12 cellular contexts compared by ENCODE assay signal in genomic region chr4:139312552-139313332, GRCh38. TPM values are rescaled to one million over a fixed set of nuclear protein-coding genes. Genes with fewer than 3 reads are reported as not detected.
DNase-seq lines count a peak whose midpoint lies in the region; ATAC-seq and TF ChIP-seq lines count a peak whose summit lies in the region.
"Had no signal": no experiment of that assay in that cellular context is flagged by ENCODE, and none has a peak within 500 bp of the region (broad histone marks: within the 10 kb centered on the region; RNA-seq: fewer than 3 reads in every experiment).

No MANE protein-coding gene starts in this region.

- peaks cover 79% of the 10 kb centered on the region for H3K4me1 ChIP-seq in OCI-LY7 (ENCODE audit: insufficient read depth, low read length, poor library complexity, severe bottlenecking)
- no peaks in the 10 kb centered on the region for H3K4me1 ChIP-seq in foreskin keratinocyte

- H3K36me3 Mint-ChIP-seq in activated naive CD4-positive, alpha-beta T cell treated with anti-CD3 and anti-CD28 coated beads, Interleukin-2, amount 10 ng/mL, durations not matched to agents 7 days and 5 days = peaks cover 11% of the 10 kb centered on the region
- H3K36me3 Mint-ChIP-seq in activated naive CD4-positive, alpha-beta T cell treated with anti-CD3 and anti-CD28 coated beads for 36 hours (ENCODE audit: low read depth) = peaks cover 9% of the 10 kb centered on the region
- no peaks in the 10 kb centered on the region for H3K36me3 Mint-ChIP-seq in dendritic cell treated with granulocyte-macrophage colony-stimulating factor and Interleukin-4, amounts not matched to agents 40 ng/mL and 50 ng/mL, for 4 days (ENCODE audit: low read depth)
- H3K36me3 Mint-ChIP-seq in stimulated activated effector memory CD8-positive, alpha-beta T cell treated with anti-CD3 and anti-CD28 coated beads, Interleukin-12 subunit alpha, Interleukin-12 subunit beta, amount 100 ng/mL, for 72 hours = peaks cover 24% of the 10 kb centered on the region

- H3K27ac ChIP-seq in OCI-LY7 (ENCODE audit: low read depth, low read length, poor library complexity, severe bottlenecking) (peak overlapping the region; percentile 79), foreskin keratinocyte (no peak overlapping the region)

- DNase-seq in activated naive CD4-positive, alpha-beta T cell treated with anti-CD3 and anti-CD28 coated beads, Interleukin-2, amount 10 ng/mL, durations not matched to agents 7 days and 5 days = no peak
- no peak for DNase-seq in activated naive CD4-positive, alpha-beta T cell treated with anti-CD3 and anti-CD28 coated beads for 36 hours
- DNase-seq in OCI-LY7 (ENCODE audit: low spot score) = peak; percentile 67
- DNase-seq in stimulated activated effector memory CD8-positive, alpha-beta T cell treated with anti-CD3 and anti-CD28 coated beads, Interleukin-12 subunit alpha, Interleukin-12 subunit beta, amount 100 ng/mL, for 72 hours (ENCODE audit: low spot score in 2 of 2) = no peak
- DNase-seq in activated naive CD4-positive, alpha-beta T cell treated with Interleukin-2 at 50 U/mL for 16 hours = no peak
- DNase-seq in foreskin keratinocyte = no peak
- no peak for DNase-seq in omental fat pad (ENCODE audit: low spot score)
- DNase-seq: HFFc6, NCI-H226, SHP77 treated with DMSO at 0.1 percent for 48 hours, substantia nigra had no signal

- no peaks in the 10 kb centered on the region for H3K27me3 ChIP-seq in foreskin keratinocyte

- H3K27me3 Mint-ChIP-seq in activated naive CD4-positive, alpha-beta T cell treated with anti-CD3 and anti-CD28 coated beads, Interleukin-2, amount 10 ng/mL, durations not matched to agents 7 days and 5 days = no peaks in the 10 kb centered on the region
- H3K27me3 Mint-ChIP-seq in activated naive CD4-positive, alpha-beta T cell treated with anti-CD3 and anti-CD28 coated beads for 36 hours (ENCODE audit: low read depth) = no peaks in the 10 kb centered on the region
- no peaks in the 10 kb centered on the region for H3K27me3 Mint-ChIP-seq in dendritic cell treated with granulocyte-macrophage colony-stimulating factor and Interleukin-4, amounts not matched to agents 40 ng/mL and 50 ng/mL, for 4 days

- POLR2A ChIA-PET in OCI-LY7 (lab: Charles Lee) = interaction anchor here (0.9 to 2.5 kb wide), 7 partner anchors 10 to 244 kb away, joined by 4 to 15 read pairs (median 7); partner anchors contain the start of genes NAA15, NDUFC1 and SETD7

- H3K4me3 ChIP-seq in OCI-LY7 (ENCODE audit: low read depth, low read length, poor library complexity, severe bottlenecking) = peak overlapping the region; percentile 54

- H3K36me3 ChIP-seq in OCI-LY7 (ENCODE audit: insufficient read depth, low read length) = peaks cover 68% of the 10 kb centered on the region

- no peaks in the 10 kb centered on the region for H3K9me2 ChIP-seq in OCI-LY7 (ENCODE audit: insufficient read depth, low read length)

- no peak overlapping the region for H2AFZ ChIP-seq in OCI-LY7 (ENCODE audit: low read length)

- peak overlapping the region; percentile 77 for H3K27ac Mint-ChIP-seq in activated naive CD4-positive, alpha-beta T cell treated with anti-CD3 and anti-CD28 coated beads, Interleukin-2, amount 10 ng/mL, durations not matched to agents 7 days and 5 days
- no peak overlapping the region for H3K27ac Mint-ChIP-seq in activated naive CD4-positive, alpha-beta T cell treated with anti-CD3 and anti-CD28 coated beads for 36 hours
- no peak overlapping the region for H3K27ac Mint-ChIP-seq in dendritic cell treated with granulocyte-macrophage colony-stimulating factor and Interleukin-4, amounts not matched to agents 40 ng/mL and 50 ng/mL, for 4 days
- H3K27ac Mint-ChIP-seq in stimulated activated effector memory CD8-positive, alpha-beta T cell treated with anti-CD3 and anti-CD28 coated beads, Interleukin-12 subunit alpha, Interleukin-12 subunit beta, amount 100 ng/mL, for 72 hours = peak overlapping the region; percentile 29

- H3K79me2 ChIP-seq in OCI-LY7 (ENCODE audit: insufficient read depth, low read depth, low read length) = peaks cover 100% of the 10 kb centered on the region

- peak overlapping the region; percentile 79 for H3K4me2 ChIP-seq in OCI-LY7 (ENCODE audit: low read length)

- TF ChIP-seq CTCF in OCI-LY7 (conservative IDR thresholded peaks at IDR 0.05; ENCODE audit: low read length) = no peak
- no peak for TF ChIP-seq CTCF in foreskin keratinocyte (conservative IDR thresholded peaks at IDR 0.05)
- no peak for TF ChIP-seq CTCF in omental fat pad (IDR thresholded peaks at IDR 0.05)

- H3K4me1 Mint-ChIP-seq in activated naive CD4-positive, alpha-beta T cell treated with anti-CD3 and anti-CD28 coated beads, Interleukin-2, amount 10 ng/mL, durations not matched to agents 7 days and 5 days = peaks cover 55% of the 10 kb centered on the region
- peaks cover 74% of the 10 kb centered on the region for H3K4me1 Mint-ChIP-seq in activated naive CD4-positive, alpha-beta T cell treated with anti-CD3 and anti-CD28 coated beads for 36 hours (ENCODE audit: low read depth)
- peaks cover 64% of the 10 kb centered on the region for H3K4me1 Mint-ChIP-seq in dendritic cell treated with granulocyte-macrophage colony-stimulating factor and Interleukin-4, amounts not matched to agents 40 ng/mL and 50 ng/mL, for 4 days (ENCODE audit: low read depth)
- H3K4me1 Mint-ChIP-seq in stimulated activated effector memory CD8-positive, alpha-beta T cell treated with anti-CD3 and anti-CD28 coated beads, Interleukin-12 subunit alpha, Interleukin-12 subunit beta, amount 100 ng/mL, for 72 hours = peaks cover 45% of the 10 kb centered on the region

- peaks cover 18% of the 10 kb centered on the region for H3K9me3 ChIP-seq in OCI-LY7 (ENCODE audit: low read length)

- intact Hi-C loops in activated naive CD4-positive, alpha-beta T cell treated with anti-CD3 and anti-CD28 coated beads for 36 hours (cut with micrococcal nuclease) = loop anchor here (10.0 kb wide), 1 partner anchor 1778 kb away; the partner anchor contains the start of gene PCDH18
- intact Hi-C loops in OCI-LY7 (cut with micrococcal nuclease; ENCODE audit: unreplicated experiment) = loop anchor here (1.0 kb wide), 1 partner anchor 141 kb away; no protein-coding TSS in a partner anchor
- intact Hi-C loops in dendritic cell treated with granulocyte-macrophage colony-stimulating factor and Interleukin-4, amounts not matched to agents 40 ng/mL and 50 ng/mL, for 4 days (cut with micrococcal nuclease) = no loop called here

- H4K20me1 ChIP-seq in OCI-LY7 (ENCODE audit: insufficient read depth, low read length) = peaks cover 9% of the 10 kb centered on the region; the same call in 1 of the 2 replicates

- BruUV-seq in OCI-LY7 (replicated peaks; lab: Mats Ljungman, UMichigan) = TSS peak; percentile 13

- H3K9me3 Mint-ChIP-seq in activated naive CD4-positive, alpha-beta T cell treated with anti-CD3 and anti-CD28 coated beads, Interleukin-2, amount 10 ng/mL, durations not matched to agents 7 days and 5 days = no peaks in the 10 kb centered on the region
- no peaks in the 10 kb centered on the region for H3K9me3 Mint-ChIP-seq in activated naive CD4-positive, alpha-beta T cell treated with anti-CD3 and anti-CD28 coated beads for 36 hours
- no peaks in the 10 kb centered on the region for H3K9me3 Mint-ChIP-seq in dendritic cell treated with granulocyte-macrophage colony-stimulating factor and Interleukin-4, amounts not matched to agents 40 ng/mL and 50 ng/mL, for 4 days
- H3K9me3 Mint-ChIP-seq in stimulated activated effector memory CD8-positive, alpha-beta T cell treated with anti-CD3 and anti-CD28 coated beads, Interleukin-12 subunit alpha, Interleukin-12 subunit beta, amount 100 ng/mL, for 72 hours = no peaks in the 10 kb centered on the region
- H3K9me3 Mint-ChIP-seq: HFFc6 had no signal

- ATAC-seq in stimulated activated effector memory CD8-positive, alpha-beta T cell treated with anti-CD3 and anti-CD28 coated beads, Interleukin-12 subunit alpha, Interleukin-12 subunit beta, amount 100 ng/mL, for 72 hours = no peak
- ATAC-seq in foreskin keratinocyte (no peak), omental fat pad (ENCODE audit: low FRiP score) (no peak)

- CTCF ChIA-PET in activated naive CD4-positive, alpha-beta T cell treated with anti-CD3 and anti-CD28 coated beads, Interleukin-2, amount 10 ng/mL, durations not matched to agents 7 days and 5 days (lab: Charles Lee) = interaction anchor here (1.3 kb wide), 1 partner anchor 15 kb away, joined by 4 read pairs; no protein-coding TSS in a partner anchor
- CTCF ChIA-PET in activated naive CD4-positive, alpha-beta T cell treated with anti-CD3 and anti-CD28 coated beads for 36 hours (lab: Charles Lee) = interaction anchor here (0.6 to 1.6 kb wide), 3 partner anchors 10 to 66 kb away, joined by 3 to 5 read pairs (median 4); partner anchors contain the start of gene NDUFC1
- CTCF ChIA-PET in OCI-LY7 (lab: Charles Lee; ENCODE audit: unreplicated experiment) = interaction anchor here (0.8 to 1.0 kb wide), 2 partner anchors 12 to 282 kb away, joined by 3 to 4 read pairs; partner anchors contain the start of gene NAA15

- no peak overlapping the region for H3K4me3 Mint-ChIP-seq in activated naive CD4-positive, alpha-beta T cell treated with anti-CD3 and anti-CD28 coated beads, Interleukin-2, amount 10 ng/mL, durations not matched to agents 7 days and 5 days
- H3K4me3 Mint-ChIP-seq in activated naive CD4-positive, alpha-beta T cell treated with anti-CD3 and anti-CD28 coated beads for 36 hours = no peak overlapping the region
- peak overlapping the region; percentile 6 for H3K4me3 Mint-ChIP-seq in dendritic cell treated with granulocyte-macrophage colony-stimulating factor and Interleukin-4, amounts not matched to agents 40 ng/mL and 50 ng/mL, for 4 days
- H3K4me3 Mint-ChIP-seq in stimulated activated effector memory CD8-positive, alpha-beta T cell treated with anti-CD3 and anti-CD28 coated beads, Interleukin-12 subunit alpha, Interleukin-12 subunit beta, amount 100 ng/mL, for 72 hours = no peak overlapping the region
- H3K4me3 Mint-ChIP-seq: HFFc6 had no signal

RNA-seq across cellular contexts. Expression of gene NDUFC1, which starts 10.5 kb away (rescaled TPM):
- 10 to 100 TPM; 43.4 to 44.2 TPM for total RNA-seq in activated naive CD4-positive, alpha-beta T cell treated with anti-CD3 and anti-CD28 coated beads for 36 hours
- 52.1 and 82.6 TPM in 2 replicates for total RNA-seq in OCI-LY7 (2014; rRNA removed; shearing (Covaris generic))
- 63.6 and 69.2 TPM in 2 replicates for total RNA-seq in OCI-LY7 (2022)
- 83.2 and 85.2 TPM in 2 replicates for total RNA-seq in foreskin keratinocyte
- 139 and 150 TPM in 2 replicates for polyA plus RNA-seq in foreskin keratinocyte
- total RNA-seq in omental fat pad = 10 to 100 TPM; 23.9 to 34.5 (median 29.7) TPM

RNA-seq across cellular contexts. Expression of gene NAA15, which starts 11.4 kb away (rescaled TPM):
- 10 to 100 TPM; 91.5 to 94.0 TPM for total RNA-seq in activated naive CD4-positive, alpha-beta T cell treated with anti-CD3 and anti-CD28 coated beads for 36 hours
- 45.3 and 50.1 TPM in 2 replicates for total RNA-seq in OCI-LY7 (2014; rRNA removed; shearing (Covaris generic))
- total RNA-seq in OCI-LY7 (2022) = 78.7 and 95.9 TPM in 2 replicates
- total RNA-seq in foreskin keratinocyte = 62.4 and 66.9 TPM in 2 replicates
- polyA plus RNA-seq in foreskin keratinocyte = 12.4 and 16.7 TPM in 2 replicates
- total RNA-seq in omental fat pad = 10 to 100 TPM; 25.7 to 70.9 (median 32.0) TPM

RNA-seq across cellular contexts. Expression of gene MGARP, which starts 32.7 kb away (rescaled TPM):
- not detected for total RNA-seq in activated naive CD4-positive, alpha-beta T cell treated with anti-CD3 and anti-CD28 coated beads for 36 hours
- total RNA-seq in OCI-LY7 (2014; rRNA removed; shearing (Covaris generic)) = 0.88 and 2.6 TPM in 2 replicates
- 0.28 TPM in 1 of 2 replicates, not detected in the other for total RNA-seq in OCI-LY7 (2022)
- 0.28 and 0.37 TPM in 2 replicates for total RNA-seq in foreskin keratinocyte
- polyA plus RNA-seq in foreskin keratinocyte = 0.27 and 0.30 TPM in 2 replicates
- 10 to 100 TPM in 1 of 4 donors, 1 to 10 TPM in 2, under 1 TPM in 1; 0.63 to 20.6 (median 7.5) TPM for total RNA-seq in omental fat pad

Comparison
In these comparisons a context has a peak if more than half of its experiments do, and no peak if none do; other contexts are left out.
1. H3K27ac Mint-ChIP-seq: peak in activated naive CD4-positive, alpha-beta T cell treated with anti-CD3 and anti-CD28 coated beads, Interleukin-2, amount 10 ng/mL, durations not matched to agents 7 days and 5 days (single experiment) and stimulated activated effector memory CD8-positive, alpha-beta T cell treated with anti-CD3 and anti-CD28 coated beads, Interleukin-12 subunit alpha, Interleukin-12 subunit beta, amount 100 ng/mL, for 72 hours (single experiment); none in activated naive CD4-positive, alpha-beta T cell treated with anti-CD3 and anti-CD28 coated beads for 36 hours (single experiment) and dendritic cell treated with granulocyte-macrophage colony-stimulating factor and Interleukin-4, amounts not matched to agents 40 ng/mL and 50 ng/mL, for 4 days (single experiment).